ENCODE assay signal across 34 cellular contexts in the genomic region with DNA sequence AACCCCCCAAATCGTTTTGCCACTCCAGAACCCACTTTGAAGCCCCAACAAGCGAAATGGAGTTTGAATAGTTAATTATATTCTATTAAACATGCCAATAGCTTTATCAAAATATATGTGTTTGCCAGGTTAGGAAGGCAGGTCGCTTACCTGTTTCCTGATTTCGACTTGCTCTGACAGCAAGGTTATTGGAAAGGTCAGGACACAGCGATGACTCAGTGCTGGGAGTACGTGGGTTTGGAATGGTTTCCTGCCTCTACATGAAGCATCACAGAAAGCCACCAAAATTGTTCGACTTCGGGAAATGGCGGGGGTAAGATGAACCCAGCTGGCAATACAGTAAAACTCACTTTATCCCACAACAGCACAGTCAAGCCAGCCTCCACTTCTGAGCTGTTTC.
DNase-seq lines count a peak whose midpoint lies in the region; ATAC-seq, FAIRE-seq and TF ChIP-seq lines count a peak whose summit lies in the region.
"Had no signal": no experiment of that assay in that cellular context is flagged by ENCODE, and none has a peak within 500 bp of the region (broad histone marks: within the 10 kb centered on the region; RNA-seq: fewer than 3 reads in every experiment).

No MANE protein-coding gene starts in this region.

- H3K9ac ChIP-seq in mammary epithelial cell (ENCODE audit: insufficient read depth, low read length) (no peak overlapping the region), keratinocyte (ENCODE audit: control insufficient read depth, extremely low read depth, insufficient read depth, low read length) (no peak overlapping the region)

- in situ Hi-C loops in mammary epithelial cell (cut with MboI; ENCODE audit: low sequenced_read_pairs in 2 of 2): no loop called here

- H3K9me3 ChIP-seq in MG63 (no peaks in the 10 kb centered on the region), mammary epithelial cell (replicated peaks; ENCODE audit: insufficient read depth, low read length) (no peaks in the 10 kb centered on the region), keratinocyte (ENCODE audit: control insufficient read depth, low read depth, low read length) (no peaks in the 10 kb centered on the region)
- H3K9me3 ChIP-seq in CD4-positive, alpha-beta memory T cell (ENCODE audit: control insufficient read depth in 1 of 2, low read length in 2 of 2): no peaks in the 10 kb centered on the region
- H3K9me3 ChIP-seq: ascending aorta, esophagus squamous epithelium, heart right ventricle, Peyer's patch, SJSA1 had no signal

- intact Hi-C loops in mammary epithelial cell (cut with micrococcal nuclease): no loop called here
- intact Hi-C loops in CD4-positive, alpha-beta memory T cell (cut with micrococcal nuclease): no loop called here

- WGBS in mammary epithelial cell (ENCODE audit: low coverage, missing lambda C conversion rate): 5% methylated on average over 9 of the region's 9 CpGs

- no peaks in the 10 kb centered on the region for H3K36me3 ChIP-seq in MG63
- no peaks in the 10 kb centered on the region for H3K36me3 ChIP-seq in mammary epithelial cell (ENCODE audit: insufficient read depth, low read length)
- H3K36me3 ChIP-seq in keratinocyte (ENCODE audit: control insufficient read depth in 2 of 2, extremely low read depth in 1 of 2, insufficient read depth in 2 of 2, low read length in 2 of 2): no peaks in the 10 kb centered on the region
- no peaks in the 10 kb centered on the region for H3K36me3 ChIP-seq in CD4-positive, alpha-beta memory T cell (ENCODE audit: insufficient read depth, low read length)
- H3K36me3 ChIP-seq: ascending aorta, esophagus squamous epithelium, heart right ventricle, Peyer's patch, SJSA1 had no signal

- peak overlapping the region in 1 of 10 donors; percentile 68 for H3K27ac Mint-ChIP-seq in naive thymus-derived CD8-positive, alpha-beta T cell
- H3K27ac Mint-ChIP-seq in CD4-positive, alpha-beta memory T cell: peak overlapping the region in 1 of 7 donors; percentile 29
- H3K27ac Mint-ChIP-seq: activated B cell treated with CpG ODN at 0.5 μM for 24 hours; activated CD4-positive, alpha-beta T cell treated with anti-CD3 and anti-CD28 coated beads, Interleukin-2, amount 10 ng/mL, durations not matched to agents 7 days and 5 days; CD4-positive, CD25-positive, alpha-beta regulatory T cell; stimulated activated naive B cell treated with anti-CD40 and anti-IgM and Interleukin-4, amounts not matched to agents 10 μg/mL and 1 μg/mL and 100 μg/mL, for 72 hours had no signal

- POLR2A ChIA-PET in naive thymus-derived CD8-positive, alpha-beta T cell (lab: Charles Lee): no interaction called here
- POLR2A ChIA-PET in CD4-positive, alpha-beta memory T cell (lab: Charles Lee; ENCODE audit: partially characterized antibody): no interaction called here

- H4K20me1 ChIP-seq in mammary epithelial cell (ENCODE audit: insufficient read depth, low read length) (no peaks in the 10 kb centered on the region), keratinocyte (ENCODE audit: control insufficient read depth, extremely low read depth, insufficient read depth, low read length) (no peaks in the 10 kb centered on the region)

- H3K27me3 ChIP-seq in MG63 (no peaks in the 10 kb centered on the region), mammary epithelial cell (ENCODE audit: insufficient read depth, low read length) (no peaks in the 10 kb centered on the region), keratinocyte (ENCODE audit: control insufficient read depth, extremely low read depth, insufficient read depth, low read length) (no peaks in the 10 kb centered on the region)
- H3K27me3 ChIP-seq in CD4-positive, alpha-beta memory T cell (ENCODE audit: insufficient read depth, low read length): no peaks in the 10 kb centered on the region
- H3K27me3 ChIP-seq: ascending aorta, esophagus squamous epithelium, heart right ventricle, Peyer's patch, SJSA1 had no signal

- peak overlapping the region; percentile 63 for H2AFZ ChIP-seq in mammary epithelial cell (ENCODE audit: low read depth, low read length)
- peak overlapping the region; percentile 27 for H2AFZ ChIP-seq in keratinocyte (ENCODE audit: control insufficient read depth, low read length)

- H3K27me3 Mint-ChIP-seq in naive thymus-derived CD8-positive, alpha-beta T cell: peaks cover 3 to 36% (median 9%) of the 10 kb centered on the region in 5 donors
- peaks cover 6 to 10% of the 10 kb centered on the region in 2 donors for H3K27me3 Mint-ChIP-seq in CD4-positive, alpha-beta memory T cell

- peaks cover 8% of the 10 kb centered on the region for H3K4me1 ChIP-seq in mammary epithelial cell (ENCODE audit: insufficient read depth, low read length)
- peaks cover 11% of the 10 kb centered on the region for H3K4me1 ChIP-seq in keratinocyte (ENCODE audit: control insufficient read depth, extremely low read depth, insufficient read depth, low read length)
- peaks cover 3% of the 10 kb centered on the region for H3K4me1 ChIP-seq in CD4-positive, alpha-beta memory T cell (ENCODE audit: insufficient read depth, low read length)
- H3K4me1 ChIP-seq: ascending aorta, heart right ventricle, Peyer's patch, SJSA1 had no signal

- H3K4me3 ChIP-seq in MG63 (no peak overlapping the region), mammary epithelial cell (replicated peaks in 1 of 3; ENCODE audit: insufficient read depth in 1 of 3, low read depth in 2 of 3, low read length in 3 of 3) (no peak overlapping the region), keratinocyte (ENCODE audit: control insufficient read depth in 2 of 3, extremely low read depth in 1 of 3, insufficient read depth in 2 of 3, low read depth in 1 of 3, low read length in 3 of 3) (no peak overlapping the region)
- no peak overlapping the region for H3K4me3 ChIP-seq in CD4-positive, alpha-beta memory T cell (ENCODE audit: low read length in 2 of 2)
- H3K4me3 ChIP-seq: ascending aorta, esophagus squamous epithelium, heart right ventricle, lung, Peyer's patch, SJSA1, skin epidermis had no signal

- H3K79me2 ChIP-seq in mammary epithelial cell (ENCODE audit: insufficient read depth, low read length) (no peaks in the 10 kb centered on the region), keratinocyte (ENCODE audit: control insufficient read depth, insufficient read depth, low read length) (no peaks in the 10 kb centered on the region)

- H3K36me3 Mint-ChIP-seq in naive thymus-derived CD8-positive, alpha-beta T cell: peaks cover 0 to 7% (median 2%) of the 10 kb centered on the region in 3 donors
- H3K36me3 Mint-ChIP-seq in CD4-positive, alpha-beta memory T cell: no peaks in the 10 kb centered on the region
- H3K36me3 Mint-ChIP-seq: CD4-positive, CD25-positive, alpha-beta regulatory T cell had no signal

- H3K27ac ChIP-seq in mammary epithelial cell (ENCODE audit: insufficient read depth, low read depth, low read length): no peak overlapping the region
- H3K27ac ChIP-seq in keratinocyte (ENCODE audit: control insufficient read depth, insufficient read depth, low read length): no peak overlapping the region
- H3K27ac ChIP-seq in CD4-positive, alpha-beta memory T cell (ENCODE audit: low read depth, low read length): no peak overlapping the region
- H3K27ac ChIP-seq: ascending aorta, esophagus squamous epithelium, heart right ventricle, Peyer's patch, SJSA1 had no signal

- ATAC-seq in naive thymus-derived CD8-positive, alpha-beta T cell: no peak
- ATAC-seq: stimulated activated naive B cell treated with anti-CD40 and anti-IgM and Interleukin-4, amounts not matched to agents 10 μg/mL and 1 μg/mL and 100 μg/mL, for 72 hours had no signal

- no peak for TF ChIP-seq CTCF in mammary epithelial cell (conservative IDR thresholded peaks at IDR 0.05 in 1 of 2, IDR thresholded peaks at IDR 0.05 in 1 of 2; ENCODE audit: extremely low read depth in 1 of 2, insufficient read depth in 1 of 2, low read depth in 1 of 2, low read length in 2 of 2)
- TF ChIP-seq CTCF in keratinocyte (optimal IDR thresholded peaks at IDR 0.05 in 1 of 3, IDR thresholded peaks at IDR 0.05 in 1 of 3, conservative IDR thresholded peaks at IDR 0.05 in 1 of 3; ENCODE audit: extremely low read depth in 1 of 3, insufficient read depth in 2 of 3, low read length in 3 of 3): no peak

- no peaks in the 10 kb centered on the region for H3K9me1 ChIP-seq in keratinocyte (ENCODE audit: control insufficient read depth, extremely low read depth, insufficient read depth, low read length)

- dilution Hi-C loops in mammary epithelial cell (cut with HindIII; ENCODE audit: low sequenced_read_pairs) (no loop called here), keratinocyte (cut with MboI; ENCODE audit: extremely low pct_ligation_motif_present, low sequenced_read_pairs) (no loop called here)

- DNase-seq in A172 (ENCODE audit: low spot score): peak; percentile 11
- DNase-seq in MG63: peak; percentile 16
- DNase-seq in mammary epithelial cell: peak; percentile 48
- peak; percentile 7 for DNase-seq in keratinocyte (ENCODE audit: low read depth, low spot score)
- no peak for DNase-seq in NCI-H82 (lab: John Stamatoyannopoulos, UW)
- DNase-seq in pons (ENCODE audit: low spot score): no peak
- DNase-seq in naive thymus-derived CD8-positive, alpha-beta T cell: no peak
- DNase-seq in CD4-positive, alpha-beta memory T cell: no peak
- DNase-seq: 8988T; activated B cell treated with CpG ODN at 0.5 μM for 24 hours; activated CD4-positive, alpha-beta T cell treated with anti-CD3 and anti-CD28 coated beads, Interleukin-2, amount 10 ng/mL, durations not matched to agents 7 days and 5 days; activated gamma-delta T cell; CD4-positive, CD25-positive, alpha-beta regulatory T cell; central memory CD4-positive, alpha-beta T cell; cortex of kidney; EL; esophagus squamous epithelium; GOT3; kidney glomerular epithelial cell; NCI-H1105 treated with DMSO at 0.1 percent for 48 hours; NCI-H2029 treated with DMSO at 0.1 percent for 48 hours; NCI-H526 treated with DMSO at 0.1 percent for 48 hours; Peyer's patch; retina; stimulated activated naive B cell treated with anti-CD40 and anti-IgM and Interleukin-4, amounts not matched to agents 10 μg/mL and 1 μg/mL and 100 μg/mL, for 72 hours; T-helper 1 cell had no signal

- FAIRE-seq in keratinocyte (lab: Jason Lieb, UNC): peak; percentile 85
- FAIRE-seq: frontal cortex, GM18507, HTR-8/SVneo had no signal

- CTCF ChIA-PET in mammary epithelial cell (lab: Charles Lee; ENCODE audit: low non-redundant PET): no interaction called here
- CTCF ChIA-PET in CD4-positive, alpha-beta memory T cell (lab: Charles Lee; ENCODE audit: partially characterized antibody): no interaction called here

- H3K4me3 Mint-ChIP-seq in naive thymus-derived CD8-positive, alpha-beta T cell: no peak overlapping the region
- no peak overlapping the region for H3K4me3 Mint-ChIP-seq in CD4-positive, alpha-beta memory T cell
- H3K4me3 Mint-ChIP-seq: activated B cell treated with CpG ODN at 0.5 μM for 24 hours; activated CD4-positive, alpha-beta T cell treated with anti-CD3 and anti-CD28 coated beads, Interleukin-2, amount 10 ng/mL, durations not matched to agents 7 days and 5 days; CD4-positive, CD25-positive, alpha-beta regulatory T cell; stimulated activated naive B cell treated with anti-CD40 and anti-IgM and Interleukin-4, amounts not matched to agents 10 μg/mL and 1 μg/mL and 100 μg/mL, for 72 hours had no signal

- peaks cover 0 to 11% (median 0%) of the 10 kb centered on the region in 9 donors for H3K9me3 Mint-ChIP-seq in naive thymus-derived CD8-positive, alpha-beta T cell
- peaks cover 0 to 5% (median 0%) of the 10 kb centered on the region in 8 donors for H3K9me3 Mint-ChIP-seq in CD4-positive, alpha-beta memory T cell

- H3K4me1 Mint-ChIP-seq in naive thymus-derived CD8-positive, alpha-beta T cell: peaks cover 0 to 7% (median 3%) of the 10 kb centered on the region in 4 donors
- H3K4me1 Mint-ChIP-seq in CD4-positive, alpha-beta memory T cell: peaks cover 6 to 8% (median 7%) of the 10 kb centered on the region in 4 donors

- BruUV-seq in mammary epithelial cell (replicated peaks; lab: Mats Ljungman, UMichigan): no TSS peak

- H3K4me2 ChIP-seq in mammary epithelial cell (ENCODE audit: insufficient read depth, low read depth, low read length) (peak overlapping the region; percentile 46), keratinocyte (ENCODE audit: control insufficient read depth, extremely low read depth, insufficient read depth, low read depth, low read length) (peak overlapping the region; percentile 45)

Comparison
In these comparisons a context has a peak if more than half of its experiments do, and no peak if none do; other contexts are left out.
1. DNase-seq: peak in A172 (single experiment), MG63 (single experiment), mammary epithelial cell (single experiment) and keratinocyte (single experiment); none in NCI-H82 (single experiment), pons (single experiment), naive thymus-derived CD8-positive, alpha-beta T cell (0 of 10) and CD4-positive, alpha-beta memory T cell (0 of 5).